ENCODE assay signal across 2 cellular contexts in the genomic region with DNA sequence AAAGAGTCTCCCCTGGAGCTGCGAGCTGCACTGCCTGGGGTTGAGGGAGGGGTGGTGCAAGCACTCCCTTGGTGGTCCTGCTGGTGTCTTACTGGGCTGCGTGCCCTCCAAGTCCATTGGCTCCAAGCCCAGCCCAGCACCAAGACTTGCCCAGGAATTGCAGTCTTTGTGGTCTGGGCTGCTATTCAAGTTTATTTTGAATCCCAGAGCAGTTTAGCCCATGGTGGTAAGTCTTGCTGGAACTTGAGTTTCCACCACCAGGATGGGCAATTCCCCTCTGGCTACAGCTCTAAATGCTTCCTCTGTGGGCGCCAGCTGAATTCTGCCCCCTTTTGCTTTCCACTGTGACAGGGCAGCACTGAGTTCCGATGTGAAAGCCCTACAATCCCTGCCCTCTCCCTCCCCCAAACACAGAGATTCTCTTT.
TF ChIP-seq lines count a peak whose summit lies in the region.

No MANE protein-coding gene starts in this region.

TF ChIP-seq in GM23338, 12 proteins besides CTCF, POLR2A, EP300 and RAD21 (continues in another document):
- TF ChIP-seq, protein P1, sequence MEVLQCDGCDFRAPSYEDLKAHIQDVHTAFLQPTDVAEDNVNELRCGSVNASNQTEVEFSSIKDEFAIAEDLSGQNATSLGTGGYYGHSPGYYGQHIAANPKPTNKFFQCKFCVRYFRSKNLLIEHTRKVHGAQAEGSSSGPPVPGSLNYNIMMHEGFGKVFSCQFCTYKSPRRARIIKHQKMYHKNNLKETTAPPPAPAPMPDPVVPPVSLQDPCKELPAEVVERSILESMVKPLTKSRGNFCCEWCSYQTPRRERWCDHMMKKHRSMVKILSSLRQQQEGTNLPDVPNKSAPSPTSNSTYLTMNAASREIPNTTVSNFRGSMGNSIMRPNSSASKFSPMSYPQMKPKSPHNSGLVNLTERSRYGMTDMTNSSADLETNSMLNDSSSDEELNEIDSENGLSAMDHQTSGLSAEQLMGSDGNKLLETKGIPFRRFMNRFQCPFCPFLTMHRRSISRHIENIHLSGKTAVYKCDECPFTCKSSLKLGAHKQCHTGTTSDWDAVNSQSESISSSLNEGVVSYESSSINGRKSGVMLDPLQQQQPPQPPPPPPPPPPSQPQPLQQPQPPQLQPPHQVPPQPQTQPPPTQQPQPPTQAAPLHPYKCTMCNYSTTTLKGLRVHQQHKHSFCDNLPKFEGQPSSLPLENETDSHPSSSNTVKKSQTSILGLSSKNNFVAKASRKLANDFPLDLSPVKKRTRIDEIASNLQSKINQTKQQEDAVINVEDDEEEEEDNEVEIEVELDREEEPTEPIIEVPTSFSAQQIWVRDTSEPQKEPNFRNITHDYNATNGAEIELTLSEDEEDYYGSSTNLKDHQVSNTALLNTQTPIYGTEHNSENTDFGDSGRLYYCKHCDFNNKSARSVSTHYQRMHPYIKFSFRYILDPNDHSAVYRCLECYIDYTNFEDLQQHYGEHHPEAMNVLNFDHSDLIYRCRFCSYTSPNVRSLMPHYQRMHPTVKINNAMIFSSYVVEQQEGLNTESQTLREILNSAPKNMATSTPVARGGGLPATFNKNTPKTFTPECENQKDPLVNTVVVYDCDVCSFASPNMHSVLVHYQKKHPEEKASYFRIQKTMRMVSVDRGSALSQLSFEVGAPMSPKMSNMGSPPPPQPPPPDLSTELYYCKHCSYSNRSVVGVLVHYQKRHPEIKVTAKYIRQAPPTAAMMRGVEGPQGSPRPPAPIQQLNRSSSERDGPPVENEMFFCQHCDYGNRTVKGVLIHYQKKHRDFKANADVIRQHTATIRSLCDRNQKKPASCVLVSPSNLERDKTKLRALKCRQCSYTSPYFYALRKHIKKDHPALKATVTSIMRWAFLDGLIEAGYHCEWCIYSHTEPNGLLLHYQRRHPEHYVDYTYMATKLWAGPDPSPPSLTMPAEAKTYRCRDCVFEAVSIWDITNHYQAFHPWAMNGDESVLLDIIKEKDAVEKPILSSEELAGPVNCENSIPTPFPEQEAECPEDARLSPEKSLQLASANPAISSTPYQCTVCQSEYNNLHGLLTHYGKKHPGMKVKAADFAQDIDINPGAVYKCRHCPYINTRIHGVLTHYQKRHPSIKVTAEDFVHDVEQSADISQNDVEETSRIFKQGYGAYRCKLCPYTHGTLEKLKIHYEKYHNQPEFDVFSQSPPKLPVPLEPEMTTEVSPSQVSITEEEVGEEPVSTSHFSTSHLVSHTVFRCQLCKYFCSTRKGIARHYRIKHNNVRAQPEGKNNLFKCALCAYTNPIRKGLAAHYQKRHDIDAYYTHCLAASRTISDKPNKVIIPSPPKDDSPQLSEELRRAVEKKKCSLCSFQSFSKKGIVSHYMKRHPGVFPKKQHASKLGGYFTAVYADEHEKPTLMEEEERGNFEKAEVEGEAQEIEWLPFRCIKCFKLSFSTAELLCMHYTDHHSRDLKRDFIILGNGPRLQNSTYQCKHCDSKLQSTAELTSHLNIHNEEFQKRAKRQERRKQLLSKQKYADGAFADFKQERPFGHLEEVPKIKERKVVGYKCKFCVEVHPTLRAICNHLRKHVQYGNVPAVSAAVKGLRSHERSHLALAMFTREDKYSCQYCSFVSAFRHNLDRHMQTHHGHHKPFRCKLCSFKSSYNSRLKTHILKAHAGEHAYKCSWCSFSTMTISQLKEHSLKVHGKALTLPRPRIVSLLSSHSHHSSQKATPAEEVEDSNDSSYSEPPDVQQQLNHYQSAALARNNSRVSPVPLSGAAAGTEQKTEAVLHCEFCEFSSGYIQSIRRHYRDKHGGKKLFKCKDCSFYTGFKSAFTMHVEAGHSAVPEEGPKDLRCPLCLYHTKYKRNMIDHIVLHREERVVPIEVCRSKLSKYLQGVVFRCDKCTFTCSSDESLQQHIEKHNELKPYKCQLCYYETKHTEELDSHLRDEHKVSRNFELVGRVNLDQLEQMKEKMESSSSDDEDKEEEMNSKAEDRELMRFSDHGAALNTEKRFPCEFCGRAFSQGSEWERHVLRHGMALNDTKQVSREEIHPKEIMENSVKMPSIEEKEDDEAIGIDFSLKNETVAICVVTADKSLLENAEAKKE (CRISPR knock-in tag; IDR thresholded peaks at IDR 0.05): no peak
- TF ChIP-seq, protein P2, sequence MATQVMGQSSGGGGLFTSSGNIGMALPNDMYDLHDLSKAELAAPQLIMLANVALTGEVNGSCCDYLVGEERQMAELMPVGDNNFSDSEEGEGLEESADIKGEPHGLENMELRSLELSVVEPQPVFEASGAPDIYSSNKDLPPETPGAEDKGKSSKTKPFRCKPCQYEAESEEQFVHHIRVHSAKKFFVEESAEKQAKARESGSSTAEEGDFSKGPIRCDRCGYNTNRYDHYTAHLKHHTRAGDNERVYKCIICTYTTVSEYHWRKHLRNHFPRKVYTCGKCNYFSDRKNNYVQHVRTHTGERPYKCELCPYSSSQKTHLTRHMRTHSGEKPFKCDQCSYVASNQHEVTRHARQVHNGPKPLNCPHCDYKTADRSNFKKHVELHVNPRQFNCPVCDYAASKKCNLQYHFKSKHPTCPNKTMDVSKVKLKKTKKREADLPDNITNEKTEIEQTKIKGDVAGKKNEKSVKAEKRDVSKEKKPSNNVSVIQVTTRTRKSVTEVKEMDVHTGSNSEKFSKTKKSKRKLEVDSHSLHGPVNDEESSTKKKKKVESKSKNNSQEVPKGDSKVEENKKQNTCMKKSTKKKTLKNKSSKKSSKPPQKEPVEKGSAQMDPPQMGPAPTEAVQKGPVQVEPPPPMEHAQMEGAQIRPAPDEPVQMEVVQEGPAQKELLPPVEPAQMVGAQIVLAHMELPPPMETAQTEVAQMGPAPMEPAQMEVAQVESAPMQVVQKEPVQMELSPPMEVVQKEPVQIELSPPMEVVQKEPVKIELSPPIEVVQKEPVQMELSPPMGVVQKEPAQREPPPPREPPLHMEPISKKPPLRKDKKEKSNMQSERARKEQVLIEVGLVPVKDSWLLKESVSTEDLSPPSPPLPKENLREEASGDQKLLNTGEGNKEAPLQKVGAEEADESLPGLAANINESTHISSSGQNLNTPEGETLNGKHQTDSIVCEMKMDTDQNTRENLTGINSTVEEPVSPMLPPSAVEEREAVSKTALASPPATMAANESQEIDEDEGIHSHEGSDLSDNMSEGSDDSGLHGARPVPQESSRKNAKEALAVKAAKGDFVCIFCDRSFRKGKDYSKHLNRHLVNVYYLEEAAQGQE (IDR thresholded peaks at IDR 0.05; ENCODE audit: unreplicated experiment): no peak
- TF ChIP-seq ZNF114 (CRISPR knock-in tag; IDR thresholded peaks at IDR 0.05) (no peak), CREB1 (CRISPR knock-in tag; IDR thresholded peaks at IDR 0.05; ENCODE audit: low read depth) (no peak), NANOG (IDR thresholded peaks at IDR 0.05; ENCODE audit: borderline replicate concordance) (no peak), JUNB (IDR thresholded peaks at IDR 0.05; ENCODE audit: unreplicated experiment) (no peak), EZH2 (IDR thresholded peaks at IDR 0.05; ENCODE audit: low read depth, unreplicated experiment) (no peak), POLR2AphosphoS5 (IDR thresholded peaks at IDR 0.05; ENCODE audit: low read depth) (no peak), ZNF331 (CRISPR knock-in tag; IDR thresholded peaks at IDR 0.05; ENCODE audit: low read depth) (no peak)
- TF ChIP-seq, protein P3, sequence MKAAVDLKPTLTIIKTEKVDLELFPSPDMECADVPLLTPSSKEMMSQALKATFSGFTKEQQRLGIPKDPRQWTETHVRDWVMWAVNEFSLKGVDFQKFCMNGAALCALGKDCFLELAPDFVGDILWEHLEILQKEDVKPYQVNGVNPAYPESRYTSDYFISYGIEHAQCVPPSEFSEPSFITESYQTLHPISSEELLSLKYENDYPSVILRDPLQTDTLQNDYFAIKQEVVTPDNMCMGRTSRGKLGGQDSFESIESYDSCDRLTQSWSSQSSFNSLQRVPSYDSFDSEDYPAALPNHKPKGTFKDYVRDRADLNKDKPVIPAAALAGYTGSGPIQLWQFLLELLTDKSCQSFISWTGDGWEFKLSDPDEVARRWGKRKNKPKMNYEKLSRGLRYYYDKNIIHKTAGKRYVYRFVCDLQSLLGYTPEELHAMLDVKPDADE (IDR thresholded peaks at IDR 0.05): no peak

TF ChIP-seq in WTC11, 78 proteins besides CTCF, POLR2A, EP300 and RAD21 (continued from another document):
- TF ChIP-seq, protein P4, sequence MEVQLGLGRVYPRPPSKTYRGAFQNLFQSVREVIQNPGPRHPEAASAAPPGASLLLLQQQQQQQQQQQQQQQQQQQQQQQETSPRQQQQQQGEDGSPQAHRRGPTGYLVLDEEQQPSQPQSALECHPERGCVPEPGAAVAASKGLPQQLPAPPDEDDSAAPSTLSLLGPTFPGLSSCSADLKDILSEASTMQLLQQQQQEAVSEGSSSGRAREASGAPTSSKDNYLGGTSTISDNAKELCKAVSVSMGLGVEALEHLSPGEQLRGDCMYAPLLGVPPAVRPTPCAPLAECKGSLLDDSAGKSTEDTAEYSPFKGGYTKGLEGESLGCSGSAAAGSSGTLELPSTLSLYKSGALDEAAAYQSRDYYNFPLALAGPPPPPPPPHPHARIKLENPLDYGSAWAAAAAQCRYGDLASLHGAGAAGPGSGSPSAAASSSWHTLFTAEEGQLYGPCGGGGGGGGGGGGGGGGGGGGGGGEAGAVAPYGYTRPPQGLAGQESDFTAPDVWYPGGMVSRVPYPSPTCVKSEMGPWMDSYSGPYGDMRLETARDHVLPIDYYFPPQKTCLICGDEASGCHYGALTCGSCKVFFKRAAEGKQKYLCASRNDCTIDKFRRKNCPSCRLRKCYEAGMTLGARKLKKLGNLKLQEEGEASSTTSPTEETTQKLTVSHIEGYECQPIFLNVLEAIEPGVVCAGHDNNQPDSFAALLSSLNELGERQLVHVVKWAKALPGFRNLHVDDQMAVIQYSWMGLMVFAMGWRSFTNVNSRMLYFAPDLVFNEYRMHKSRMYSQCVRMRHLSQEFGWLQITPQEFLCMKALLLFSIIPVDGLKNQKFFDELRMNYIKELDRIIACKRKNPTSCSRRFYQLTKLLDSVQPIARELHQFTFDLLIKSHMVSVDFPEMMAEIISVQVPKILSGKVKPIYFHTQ (CRISPR knock-in tag; IDR thresholded peaks at IDR 0.05): no peak
- TF ChIP-seq, protein P5, sequence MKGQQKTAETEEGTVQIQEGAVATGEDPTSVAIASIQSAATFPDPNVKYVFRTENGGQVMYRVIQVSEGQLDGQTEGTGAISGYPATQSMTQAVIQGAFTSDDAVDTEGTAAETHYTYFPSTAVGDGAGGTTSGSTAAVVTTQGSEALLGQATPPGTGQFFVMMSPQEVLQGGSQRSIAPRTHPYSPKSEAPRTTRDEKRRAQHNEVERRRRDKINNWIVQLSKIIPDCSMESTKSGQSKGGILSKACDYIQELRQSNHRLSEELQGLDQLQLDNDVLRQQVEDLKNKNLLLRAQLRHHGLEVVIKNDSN (CRISPR knock-in tag; IDR thresholded peaks at IDR 0.05): no peak
- TF ChIP-seq RORB (CRISPR knock-in tag; IDR thresholded peaks at IDR 0.05) (no peak), TEAD4 (CRISPR knock-in tag; IDR thresholded peaks at IDR 0.05) (no peak), KAT7 (CRISPR knock-in tag; IDR thresholded peaks at IDR 0.05; ENCODE audit: borderline replicate concordance) (no peak)
